1 cellular context compared by ENCODE assay signal in the genomic region with DNA sequence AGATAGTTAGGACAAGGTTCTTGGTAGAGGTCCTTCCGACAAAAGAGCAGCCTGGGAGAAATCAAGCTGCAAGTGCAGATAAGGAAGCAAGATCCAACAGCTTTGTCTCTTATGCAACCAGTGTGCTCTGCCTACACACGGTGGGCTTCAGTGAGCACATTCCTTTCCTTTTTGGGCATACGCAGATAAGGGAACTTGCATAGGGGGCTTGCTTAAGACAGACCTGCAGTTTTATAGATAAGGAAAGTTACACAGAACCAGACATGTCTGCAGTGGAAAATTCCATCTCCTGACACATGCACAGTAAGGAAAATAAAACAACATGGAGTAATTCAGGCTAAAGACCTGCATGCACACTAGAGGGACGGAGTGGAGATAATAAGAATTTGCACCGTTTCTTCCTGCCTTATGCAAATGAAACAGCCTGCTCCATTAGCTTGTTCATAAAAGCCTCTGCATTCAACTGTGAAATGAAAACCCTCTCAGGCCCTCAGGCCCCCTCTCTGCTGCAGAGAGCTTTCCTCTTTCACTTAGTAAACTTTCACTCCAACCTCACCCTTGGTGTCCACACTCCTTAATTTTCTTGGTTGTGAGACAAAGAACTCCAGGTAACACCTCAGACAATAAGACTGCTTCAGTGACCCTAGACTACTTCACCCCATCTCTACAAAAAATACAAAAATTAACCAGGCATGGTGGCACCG.
TF ChIP-seq lines count a peak whose summit lies in the region.

No MANE protein-coding gene starts in this region.

TF ChIP-seq in K562, 482 proteins besides CTCF, POLR2A, EP300 and RAD21 (continued from another document and continues in another):
- TF ChIP-seq, protein P1, sequence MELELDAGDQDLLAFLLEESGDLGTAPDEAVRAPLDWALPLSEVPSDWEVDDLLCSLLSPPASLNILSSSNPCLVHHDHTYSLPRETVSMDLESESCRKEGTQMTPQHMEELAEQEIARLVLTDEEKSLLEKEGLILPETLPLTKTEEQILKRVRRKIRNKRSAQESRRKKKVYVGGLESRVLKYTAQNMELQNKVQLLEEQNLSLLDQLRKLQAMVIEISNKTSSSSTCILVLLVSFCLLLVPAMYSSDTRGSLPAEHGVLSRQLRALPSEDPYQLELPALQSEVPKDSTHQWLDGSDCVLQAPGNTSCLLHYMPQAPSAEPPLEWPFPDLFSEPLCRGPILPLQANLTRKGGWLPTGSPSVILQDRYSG (tag; conservative IDR thresholded peaks at IDR 0.05; ENCODE audit: low read depth): peak; percentile 99
- TF ChIP-seq, protein P2, sequence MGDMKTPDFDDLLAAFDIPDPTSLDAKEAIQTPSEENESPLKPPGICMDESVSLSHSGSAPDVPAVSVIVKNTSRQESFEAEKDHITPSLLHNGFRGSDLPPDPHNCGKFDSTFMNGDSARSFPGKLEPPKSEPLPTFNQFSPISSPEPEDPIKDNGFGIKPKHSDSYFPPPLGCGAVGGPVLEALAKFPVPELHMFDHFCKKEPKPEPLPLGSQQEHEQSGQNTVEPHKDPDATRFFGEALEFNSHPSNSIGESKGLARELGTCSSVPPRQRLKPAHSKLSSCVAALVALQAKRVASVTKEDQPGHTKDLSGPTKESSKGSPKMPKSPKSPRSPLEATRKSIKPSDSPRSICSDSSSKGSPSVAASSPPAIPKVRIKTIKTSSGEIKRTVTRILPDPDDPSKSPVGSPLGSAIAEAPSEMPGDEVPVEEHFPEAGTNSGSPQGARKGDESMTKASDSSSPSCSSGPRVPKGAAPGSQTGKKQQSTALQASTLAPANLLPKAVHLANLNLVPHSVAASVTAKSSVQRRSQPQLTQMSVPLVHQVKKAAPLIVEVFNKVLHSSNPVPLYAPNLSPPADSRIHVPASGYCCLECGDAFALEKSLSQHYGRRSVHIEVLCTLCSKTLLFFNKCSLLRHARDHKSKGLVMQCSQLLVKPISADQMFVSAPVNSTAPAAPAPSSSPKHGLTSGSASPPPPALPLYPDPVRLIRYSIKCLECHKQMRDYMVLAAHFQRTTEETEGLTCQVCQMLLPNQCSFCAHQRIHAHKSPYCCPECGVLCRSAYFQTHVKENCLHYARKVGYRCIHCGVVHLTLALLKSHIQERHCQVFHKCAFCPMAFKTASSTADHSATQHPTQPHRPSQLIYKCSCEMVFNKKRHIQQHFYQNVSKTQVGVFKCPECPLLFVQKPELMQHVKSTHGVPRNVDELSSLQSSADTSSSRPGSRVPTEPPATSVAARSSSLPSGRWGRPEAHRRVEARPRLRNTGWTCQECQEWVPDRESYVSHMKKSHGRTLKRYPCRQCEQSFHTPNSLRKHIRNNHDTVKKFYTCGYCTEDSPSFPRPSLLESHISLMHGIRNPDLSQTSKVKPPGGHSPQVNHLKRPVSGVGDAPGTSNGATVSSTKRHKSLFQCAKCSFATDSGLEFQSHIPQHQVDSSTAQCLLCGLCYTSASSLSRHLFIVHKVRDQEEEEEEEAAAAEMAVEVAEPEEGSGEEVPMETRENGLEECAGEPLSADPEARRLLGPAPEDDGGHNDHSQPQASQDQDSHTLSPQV (IDR thresholded peaks at IDR 0.05): peak; percentile 100
- TF ChIP-seq POLR2H (tag; IDR thresholded peaks at IDR 0.05; ENCODE audit: low read depth) (peak; percentile 65; the same call in 1 of the 2 replicates), MCM3 (IDR thresholded peaks at IDR 0.05) (no peak), ZNF764 (CRISPR knock-in tag; IDR thresholded peaks at IDR 0.05; ENCODE audit: low read depth) (no peak), ZNF699 (CRISPR knock-in tag; IDR thresholded peaks at IDR 0.05; ENCODE audit: insufficient replicate concordance) (peak; percentile 57), ZNF444 (CRISPR knock-in tag; IDR thresholded peaks at IDR 0.05) (peak; percentile 86; the same call in 1 of the 2 replicates), NELFE (IDR thresholded peaks at IDR 0.05; ENCODE audit: insufficient read depth, insufficient read length) (no peak), STAG1 (CRISPR knock-in tag; IDR thresholded peaks at IDR 0.05; ENCODE audit: borderline replicate concordance) (no peak), CHCHD3 (CRISPR knock-in tag; IDR thresholded peaks at IDR 0.05) (no peak), TAL1 (IDR thresholded peaks at IDR 0.05) (peak; percentile 100), ZNF282 (CRISPR knock-in tag; IDR thresholded peaks at IDR 0.05) (no peak), ILF3 (IDR thresholded peaks at IDR 0.05; ENCODE audit: borderline replicate concordance) (peak; percentile 95), GABPB1 (CRISPR knock-in tag; IDR thresholded peaks at IDR 0.05) (peak; percentile 58; the same call in 1 of the 2 replicates), ZNF436 (CRISPR knock-in tag; IDR thresholded peaks at IDR 0.05) (no peak), ZNF76 (CRISPR knock-in tag; IDR thresholded peaks at IDR 0.05; ENCODE audit: borderline replicate concordance) (peak; percentile 96), ARID2 (IDR thresholded peaks at IDR 0.05) (no peak), SIRT6 (IDR thresholded peaks at IDR 0.05; ENCODE audit: low read depth, low read length) (no peak), ZSCAN32 (CRISPR knock-in tag; IDR thresholded peaks at IDR 0.05) (no peak; the same call in none of the 2 replicates), MEIS2 (IDR thresholded peaks at IDR 0.05; ENCODE audit: partially characterized antibody) (no peak), MTA3 (IDR thresholded peaks at IDR 0.05; ENCODE audit: borderline replicate concordance) (peak; percentile 98), HNRNPL (IDR thresholded peaks at IDR 0.05; ENCODE audit: low read depth, low read length) (no peak), JUND (IDR thresholded peaks at IDR 0.05; ENCODE audit: borderline replicate concordance, low read depth, low read length) (peak; percentile 86), JUND (tag; IDR thresholded peaks at IDR 0.05; ENCODE audit: borderline replicate concordance, low read depth, low read length) (peak; percentile 92; the same call in 2 of the 3 replicates)
- TF ChIP-seq, protein P3, sequence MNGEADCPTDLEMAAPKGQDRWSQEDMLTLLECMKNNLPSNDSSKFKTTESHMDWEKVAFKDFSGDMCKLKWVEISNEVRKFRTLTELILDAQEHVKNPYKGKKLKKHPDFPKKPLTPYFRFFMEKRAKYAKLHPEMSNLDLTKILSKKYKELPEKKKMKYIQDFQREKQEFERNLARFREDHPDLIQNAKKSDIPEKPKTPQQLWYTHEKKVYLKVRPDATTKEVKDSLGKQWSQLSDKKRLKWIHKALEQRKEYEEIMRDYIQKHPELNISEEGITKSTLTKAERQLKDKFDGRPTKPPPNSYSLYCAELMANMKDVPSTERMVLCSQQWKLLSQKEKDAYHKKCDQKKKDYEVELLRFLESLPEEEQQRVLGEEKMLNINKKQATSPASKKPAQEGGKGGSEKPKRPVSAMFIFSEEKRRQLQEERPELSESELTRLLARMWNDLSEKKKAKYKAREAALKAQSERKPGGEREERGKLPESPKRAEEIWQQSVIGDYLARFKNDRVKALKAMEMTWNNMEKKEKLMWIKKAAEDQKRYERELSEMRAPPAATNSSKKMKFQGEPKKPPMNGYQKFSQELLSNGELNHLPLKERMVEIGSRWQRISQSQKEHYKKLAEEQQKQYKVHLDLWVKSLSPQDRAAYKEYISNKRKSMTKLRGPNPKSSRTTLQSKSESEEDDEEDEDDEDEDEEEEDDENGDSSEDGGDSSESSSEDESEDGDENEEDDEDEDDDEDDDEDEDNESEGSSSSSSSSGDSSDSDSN (IDR thresholded peaks at IDR 0.05; ENCODE audit: borderline replicate concordance in 1 of 2, low read depth in 2 of 2, low read length in 2 of 2): no peak
- TF ChIP-seq, protein P4, sequence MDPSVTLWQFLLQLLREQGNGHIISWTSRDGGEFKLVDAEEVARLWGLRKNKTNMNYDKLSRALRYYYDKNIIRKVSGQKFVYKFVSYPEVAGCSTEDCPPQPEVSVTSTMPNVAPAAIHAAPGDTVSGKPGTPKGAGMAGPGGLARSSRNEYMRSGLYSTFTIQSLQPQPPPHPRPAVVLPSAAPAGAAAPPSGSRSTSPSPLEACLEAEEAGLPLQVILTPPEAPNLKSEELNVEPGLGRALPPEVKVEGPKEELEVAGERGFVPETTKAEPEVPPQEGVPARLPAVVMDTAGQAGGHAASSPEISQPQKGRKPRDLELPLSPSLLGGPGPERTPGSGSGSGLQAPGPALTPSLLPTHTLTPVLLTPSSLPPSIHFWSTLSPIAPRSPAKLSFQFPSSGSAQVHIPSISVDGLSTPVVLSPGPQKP (CRISPR knock-in tag; IDR thresholded peaks at IDR 0.05): no peak
- TF ChIP-seq, protein P5, sequence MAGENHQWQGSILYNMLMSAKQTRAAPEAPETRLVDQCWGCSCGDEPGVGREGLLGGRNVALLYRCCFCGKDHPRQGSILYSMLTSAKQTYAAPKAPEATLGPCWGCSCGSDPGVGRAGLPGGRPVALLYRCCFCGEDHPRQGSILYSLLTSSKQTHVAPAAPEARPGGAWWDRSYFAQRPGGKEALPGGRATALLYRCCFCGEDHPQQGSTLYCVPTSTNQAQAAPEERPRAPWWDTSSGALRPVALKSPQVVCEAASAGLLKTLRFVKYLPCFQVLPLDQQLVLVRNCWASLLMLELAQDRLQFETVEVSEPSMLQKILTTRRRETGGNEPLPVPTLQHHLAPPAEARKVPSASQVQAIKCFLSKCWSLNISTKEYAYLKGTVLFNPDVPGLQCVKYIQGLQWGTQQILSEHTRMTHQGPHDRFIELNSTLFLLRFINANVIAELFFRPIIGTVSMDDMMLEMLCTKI (IDR thresholded peaks at IDR 0.05; ENCODE audit: partially characterized antibody): no peak
- TF ChIP-seq, protein P6, sequence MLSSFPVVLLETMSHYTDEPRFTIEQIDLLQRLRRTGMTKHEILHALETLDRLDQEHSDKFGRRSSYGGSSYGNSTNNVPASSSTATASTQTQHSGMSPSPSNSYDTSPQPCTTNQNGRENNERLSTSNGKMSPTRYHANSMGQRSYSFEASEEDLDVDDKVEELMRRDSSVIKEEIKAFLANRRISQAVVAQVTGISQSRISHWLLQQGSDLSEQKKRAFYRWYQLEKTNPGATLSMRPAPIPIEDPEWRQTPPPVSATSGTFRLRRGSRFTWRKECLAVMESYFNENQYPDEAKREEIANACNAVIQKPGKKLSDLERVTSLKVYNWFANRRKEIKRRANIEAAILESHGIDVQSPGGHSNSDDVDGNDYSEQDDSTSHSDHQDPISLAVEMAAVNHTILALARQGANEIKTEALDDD (IDR thresholded peaks at IDR 0.05): peak; percentile 85; the same call in 1 of the 2 replicates
- TF ChIP-seq, protein P7, sequence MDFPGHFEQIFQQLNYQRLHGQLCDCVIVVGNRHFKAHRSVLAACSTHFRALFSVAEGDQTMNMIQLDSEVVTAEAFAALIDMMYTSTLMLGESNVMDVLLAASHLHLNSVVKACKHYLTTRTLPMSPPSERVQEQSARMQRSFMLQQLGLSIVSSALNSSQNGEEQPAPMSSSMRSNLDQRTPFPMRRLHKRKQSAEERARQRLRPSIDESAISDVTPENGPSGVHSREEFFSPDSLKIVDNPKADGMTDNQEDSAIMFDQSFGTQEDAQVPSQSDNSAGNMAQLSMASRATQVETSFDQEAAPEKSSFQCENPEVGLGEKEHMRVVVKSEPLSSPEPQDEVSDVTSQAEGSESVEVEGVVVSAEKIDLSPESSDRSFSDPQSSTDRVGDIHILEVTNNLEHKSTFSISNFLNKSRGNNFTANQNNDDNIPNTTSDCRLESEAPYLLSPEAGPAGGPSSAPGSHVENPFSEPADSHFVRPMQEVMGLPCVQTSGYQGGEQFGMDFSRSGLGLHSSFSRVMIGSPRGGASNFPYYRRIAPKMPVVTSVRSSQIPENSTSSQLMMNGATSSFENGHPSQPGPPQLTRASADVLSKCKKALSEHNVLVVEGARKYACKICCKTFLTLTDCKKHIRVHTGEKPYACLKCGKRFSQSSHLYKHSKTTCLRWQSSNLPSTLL (IDR thresholded peaks at IDR 0.05): peak; percentile 83; the same call in 1 of the 2 replicates
- TF ChIP-seq, protein P8, sequence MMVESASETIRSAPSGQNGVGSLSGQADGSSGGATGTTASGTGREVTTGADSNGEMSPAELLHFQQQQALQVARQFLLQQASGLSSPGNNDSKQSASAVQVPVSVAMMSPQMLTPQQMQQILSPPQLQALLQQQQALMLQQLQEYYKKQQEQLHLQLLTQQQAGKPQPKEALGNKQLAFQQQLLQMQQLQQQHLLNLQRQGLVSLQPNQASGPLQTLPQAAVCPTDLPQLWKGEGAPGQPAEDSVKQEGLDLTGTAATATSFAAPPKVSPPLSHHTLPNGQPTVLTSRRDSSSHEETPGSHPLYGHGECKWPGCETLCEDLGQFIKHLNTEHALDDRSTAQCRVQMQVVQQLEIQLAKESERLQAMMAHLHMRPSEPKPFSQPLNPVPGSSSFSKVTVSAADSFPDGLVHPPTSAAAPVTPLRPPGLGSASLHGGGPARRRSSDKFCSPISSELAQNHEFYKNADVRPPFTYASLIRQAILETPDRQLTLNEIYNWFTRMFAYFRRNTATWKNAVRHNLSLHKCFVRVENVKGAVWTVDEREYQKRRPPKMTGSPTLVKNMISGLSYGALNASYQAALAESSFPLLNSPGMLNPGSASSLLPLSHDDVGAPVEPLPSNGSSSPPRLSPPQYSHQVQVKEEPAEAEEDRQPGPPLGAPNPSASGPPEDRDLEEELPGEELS (CRISPR knock-in tag; IDR thresholded peaks at IDR 0.05; ENCODE audit: borderline replicate concordance): no peak
- TF ChIP-seq, protein P9, sequence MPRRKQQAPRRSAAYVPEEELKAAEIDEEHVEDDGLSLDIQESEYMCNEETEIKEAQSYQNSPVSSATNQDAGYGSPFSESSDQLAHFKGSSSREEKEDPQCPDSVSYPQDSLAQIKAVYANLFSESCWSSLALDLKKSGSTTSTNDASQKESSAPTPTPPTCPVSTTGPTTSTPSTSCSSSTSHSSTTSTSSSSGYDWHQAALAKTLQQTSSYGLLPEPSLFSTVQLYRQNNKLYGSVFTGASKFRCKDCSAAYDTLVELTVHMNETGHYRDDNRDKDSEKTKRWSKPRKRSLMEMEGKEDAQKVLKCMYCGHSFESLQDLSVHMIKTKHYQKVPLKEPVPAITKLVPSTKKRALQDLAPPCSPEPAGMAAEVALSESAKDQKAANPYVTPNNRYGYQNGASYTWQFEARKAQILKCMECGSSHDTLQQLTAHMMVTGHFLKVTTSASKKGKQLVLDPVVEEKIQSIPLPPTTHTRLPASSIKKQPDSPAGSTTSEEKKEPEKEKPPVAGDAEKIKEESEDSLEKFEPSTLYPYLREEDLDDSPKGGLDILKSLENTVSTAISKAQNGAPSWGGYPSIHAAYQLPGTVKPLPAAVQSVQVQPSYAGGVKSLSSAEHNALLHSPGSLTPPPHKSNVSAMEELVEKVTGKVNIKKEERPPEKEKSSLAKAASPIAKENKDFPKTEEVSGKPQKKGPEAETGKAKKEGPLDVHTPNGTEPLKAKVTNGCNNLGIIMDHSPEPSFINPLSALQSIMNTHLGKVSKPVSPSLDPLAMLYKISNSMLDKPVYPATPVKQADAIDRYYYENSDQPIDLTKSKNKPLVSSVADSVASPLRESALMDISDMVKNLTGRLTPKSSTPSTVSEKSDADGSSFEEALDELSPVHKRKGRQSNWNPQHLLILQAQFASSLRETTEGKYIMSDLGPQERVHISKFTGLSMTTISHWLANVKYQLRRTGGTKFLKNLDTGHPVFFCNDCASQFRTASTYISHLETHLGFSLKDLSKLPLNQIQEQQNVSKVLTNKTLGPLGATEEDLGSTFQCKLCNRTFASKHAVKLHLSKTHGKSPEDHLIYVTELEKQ (CRISPR knock-in tag; IDR thresholded peaks at IDR 0.05): peak; percentile 92
- TF ChIP-seq, protein P10, sequence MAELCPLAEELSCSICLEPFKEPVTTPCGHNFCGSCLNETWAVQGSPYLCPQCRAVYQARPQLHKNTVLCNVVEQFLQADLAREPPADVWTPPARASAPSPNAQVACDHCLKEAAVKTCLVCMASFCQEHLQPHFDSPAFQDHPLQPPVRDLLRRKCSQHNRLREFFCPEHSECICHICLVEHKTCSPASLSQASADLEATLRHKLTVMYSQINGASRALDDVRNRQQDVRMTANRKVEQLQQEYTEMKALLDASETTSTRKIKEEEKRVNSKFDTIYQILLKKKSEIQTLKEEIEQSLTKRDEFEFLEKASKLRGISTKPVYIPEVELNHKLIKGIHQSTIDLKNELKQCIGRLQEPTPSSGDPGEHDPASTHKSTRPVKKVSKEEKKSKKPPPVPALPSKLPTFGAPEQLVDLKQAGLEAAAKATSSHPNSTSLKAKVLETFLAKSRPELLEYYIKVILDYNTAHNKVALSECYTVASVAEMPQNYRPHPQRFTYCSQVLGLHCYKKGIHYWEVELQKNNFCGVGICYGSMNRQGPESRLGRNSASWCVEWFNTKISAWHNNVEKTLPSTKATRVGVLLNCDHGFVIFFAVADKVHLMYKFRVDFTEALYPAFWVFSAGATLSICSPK (IDR thresholded peaks at IDR 0.05; ENCODE audit: borderline replicate concordance): no peak
